In genomic region chr9:127862075-127863011, GRCh38 we compare ENCODE assay signal across 8 cellular contexts. TPM values are rescaled to one million over a fixed set of nuclear protein-coding genes. Genes with fewer than 3 reads are reported as not detected.
DNase-seq lines count a peak whose midpoint lies in the region; ATAC-seq and TF ChIP-seq lines count a peak whose summit lies in the region.

No MANE protein-coding gene starts in this region.

- intact Hi-C loops in A673 (cut with micrococcal nuclease; ENCODE audit: unreplicated experiment), result no loop called here

- CTCF ChIA-PET in A673 (lab: Charles Lee), result interaction anchor here (0.6 kb wide), 1 partner anchor 31 kb away, joined by 3 read pairs; no protein-coding TSS in a partner anchor

- no peaks in the 10 kb centered on the region for H3K27me3 ChIP-seq in rectal smooth muscle tissue (ENCODE audit: control insufficient read depth, insufficient read depth, low read length)
- no peaks in the 10 kb centered on the region for H3K27me3 ChIP-seq in A673 (replicated peaks; ENCODE audit: insufficient read depth, low read depth, low read length, poor library complexity)

- no peak for TF ChIP-seq CTCF in A673 (conservative IDR thresholded peaks at IDR 0.05; ENCODE audit: low read depth, low read length)

- no peaks in the 10 kb centered on the region for H3K4me1 ChIP-seq in rectal smooth muscle tissue (ENCODE audit: control insufficient read depth, insufficient read depth, low read length)
- H3K4me1 ChIP-seq in A673 (ENCODE audit: insufficient read depth, low read length, poor library complexity, severe bottlenecking), result no peaks in the 10 kb centered on the region

- H3K36me3 ChIP-seq in rectal smooth muscle tissue (ENCODE audit: control insufficient read depth, insufficient read depth, low read length) (peaks cover 3% of the 10 kb centered on the region), A673 (ENCODE audit: insufficient read depth, low read length, poor library complexity, severe bottlenecking) (no peaks in the 10 kb centered on the region)

- POLR2A ChIA-PET in A673 (lab: Charles Lee; ENCODE audit: low non-redundant PET), result no interaction called here

- peak overlapping the region; percentile 18 for H3K27ac ChIP-seq in rectal smooth muscle tissue (ENCODE audit: low read depth, low read length)
- H3K27ac ChIP-seq in A673 (ENCODE audit: low read depth, low read length, poor library complexity, severe bottlenecking), result no peak overlapping the region

- no peaks in the 10 kb centered on the region for H3K9me3 ChIP-seq in A673 (ENCODE audit: low read depth, low read length, poor library complexity, severe bottlenecking)

- ATAC-seq in HG03439 (IDR thresholded peaks at IDR 0.05; ENCODE audit: unreplicated experiment) (no peak), GM19035 (IDR thresholded peaks at IDR 0.05; ENCODE audit: unreplicated experiment) (no peak)

- H3K4me3 ChIP-seq in rectal smooth muscle tissue (ENCODE audit: low read length) (no peak overlapping the region), A673 (ENCODE audit: low read depth, low read length, poor library complexity, severe bottlenecking) (no peak overlapping the region)

- H3K9ac ChIP-seq in rectal smooth muscle tissue (ENCODE audit: low read length), result no peak overlapping the region

- no TSS peak for BruUV-seq in A673 (replicated peaks; lab: Mats Ljungman, UMichigan)

- DNase-seq in GM19238 (ENCODE audit: insufficient read length, low spot score) (peak; percentile 59), germinal center (ENCODE audit: low spot score) (peak; percentile 69), NCI-H2196 treated with DMSO at 0.1 percent for 48 hours (lab: John Stamatoyannopoulos, UW; ENCODE audit: unreplicated experiment) (no peak), A673 (ENCODE audit: low spot score) (no peak)
- DNase-seq in activated CD4-positive, alpha-beta T cell treated with anti-CD3 and anti-CD28 coated beads, Interleukin-2, amount 50 U/mL, for 1 hour, result peak; percentile 22

RNA-seq across cellular contexts. Expression of gene ENG, which starts 7.9 kb away (rescaled TPM):
- total RNA-seq in A673 (2021), result 29.9 and 31.1 TPM in 2 replicates

RNA-seq across cellular contexts. Expression of gene AK1, which starts 15.1 kb away (rescaled TPM):
- total RNA-seq in A673 (2021), result 35.8 and 52.9 TPM in 2 replicates

RNA-seq across cellular contexts. Expression of gene ST6GALNAC6, which starts 37.1 kb away (rescaled TPM):
- 34.7 and 40.4 TPM in 2 replicates for total RNA-seq in A673 (2021)

RNA-seq across cellular contexts. Expression of gene ST6GALNAC4, which starts 54.5 kb away (rescaled TPM):
- total RNA-seq in A673 (2021), result 11.8 and 15.8 TPM in 2 replicates

RNA-seq across cellular contexts. Expression of gene FPGS, which starts 59.7 kb away (rescaled TPM):
- 74.9 and 78.2 TPM in 2 replicates for total RNA-seq in A673 (2021)

Comparison
In these comparisons a context has a peak if more than half of its experiments do, and no peak if none do; other contexts are left out.
1. DNase-seq: peak in GM19238 (single experiment), activated CD4-positive, alpha-beta T cell treated with anti-CD3 and anti-CD28 coated beads, Interleukin-2, amount 50 U/mL, for 1 hour (single experiment) and germinal center (single experiment); none in NCI-H2196 treated with DMSO at 0.1 percent for 48 hours (single experiment) and A673 (single experiment).